Comparison of ENCODE assay signal across 11 cellular contexts in genomic region chr5:154653764-154654483, GRCh38.
DNase-seq lines count a peak whose midpoint lies in the region; ATAC-seq, FAIRE-seq and TF ChIP-seq lines count a peak whose summit lies in the region.
"Had no signal": no experiment of that assay in that cellular context is flagged by ENCODE, and none has a peak within 500 bp of the region (broad histone marks: within the 10 kb centered on the region; RNA-seq: fewer than 3 reads in every experiment).

No MANE protein-coding gene starts in this region.

- H3K36me3 Mint-ChIP-seq in activated naive CD4-positive, alpha-beta T cell treated with anti-CD3 and anti-CD28 coated beads, Interleukin-2, amount 50 U/mL, for 72 hours, result no peaks in the 10 kb centered on the region

- peak overlapping the region; percentile 49 to 77 for H3K27ac Mint-ChIP-seq in activated naive CD4-positive, alpha-beta T cell treated with anti-CD3 and anti-CD28 coated beads, Interleukin-2, amount 50 U/mL, for 72 hours

- H3K27me3 ChIP-seq in endothelial cell of umbilical vein (ENCODE audit: control insufficient read depth in 2 of 2, insufficient read depth in 2 of 2, low read length in 2 of 2) (no peaks in the 10 kb centered on the region), mucosa of rectum (ENCODE audit: control insufficient read depth in 2 of 2, insufficient read depth in 2 of 2, low read length in 2 of 2) (no peaks in the 10 kb centered on the region), vagina (no peaks in the 10 kb centered on the region)
- H3K27me3 ChIP-seq: SJCRH30 had no signal

- no TSS peak for BruUV-seq in endothelial cell of umbilical vein (replicated peaks; lab: Mats Ljungman, UMichigan)

- no peaks in the 10 kb centered on the region for H3K36me3 ChIP-seq in endothelial cell of umbilical vein (ENCODE audit: control insufficient read depth in 2 of 2, extremely low read depth in 1 of 2, insufficient read depth in 2 of 2, low read length in 2 of 2)
- no peaks in the 10 kb centered on the region for H3K36me3 ChIP-seq in mucosa of rectum (ENCODE audit: control insufficient read depth in 2 of 2, insufficient read depth in 2 of 2, low read length in 2 of 2)
- H3K36me3 ChIP-seq in vagina, result no peaks in the 10 kb centered on the region
- H3K36me3 ChIP-seq: SJCRH30 had no signal

- TF ChIP-seq POLR2A in endothelial cell of umbilical vein (IDR thresholded peaks at IDR 0.05; ENCODE audit: low read depth, low read length), result no peak
- TF ChIP-seq POLR2A in vagina (IDR thresholded peaks at IDR 0.05), result no peak

- no peak for ATAC-seq in activated naive CD4-positive, alpha-beta T cell treated with anti-CD3 and anti-CD28 coated beads, Interleukin-2, amount 50 U/mL, for 72 hours
- no peak for ATAC-seq in GM21423 (IDR thresholded peaks at IDR 0.05; ENCODE audit: unreplicated experiment)

- intact Hi-C loops in endothelial cell of umbilical vein (cut with micrococcal nuclease), result loop anchor here (1.0 to 2.0 kb wide), 2 partner anchors 61 to 204 kb away; partner anchors contain the start of gene CNOT8
- intact Hi-C loops in vagina (cut with DNase I), result no loop called here

- H4K20me1 ChIP-seq in endothelial cell of umbilical vein (replicated peaks; ENCODE audit: control insufficient read depth, extremely low read depth, insufficient read depth, low read length), result no peaks in the 10 kb centered on the region

- CTCF ChIA-PET in endothelial cell of umbilical vein (lab: Charles Lee), result interaction anchor here (0.6 to 2.5 kb wide), 9 partner anchors 22 to 319 kb away, joined by 3 to 8 read pairs (median 3); no protein-coding TSS in a partner anchor

- no peaks in the 10 kb centered on the region for H3K9me1 ChIP-seq in endothelial cell of umbilical vein (replicated peaks; ENCODE audit: control insufficient read depth, extremely low read depth, insufficient read depth, low read length)

- peak overlapping the region; percentile 100 for H2AFZ ChIP-seq in endothelial cell of umbilical vein (ENCODE audit: low read depth, low read length)

- peak overlapping the region; percentile 89 for H3K9ac ChIP-seq in endothelial cell of umbilical vein (replicated peaks; ENCODE audit: extremely low read depth, insufficient read depth, low read length)
- peak overlapping the region; percentile 9 to 41 for H3K9ac ChIP-seq in mucosa of rectum (ENCODE audit: low read depth in 1 of 2, low read length in 2 of 2)

- H3K9me3 ChIP-seq in endothelial cell of umbilical vein (replicated peaks; ENCODE audit: control insufficient read depth, insufficient read depth, low read length) (no peaks in the 10 kb centered on the region), mucosa of rectum (ENCODE audit: control insufficient read depth in 2 of 2, low read length in 2 of 2) (no peaks in the 10 kb centered on the region), vagina (no peaks in the 10 kb centered on the region)
- H3K9me3 ChIP-seq: SJCRH30 had no signal

- peak overlapping the region in 1 of 3 experiments; percentile 50 for H3K4me3 ChIP-seq in endothelial cell of umbilical vein (replicated peaks in 1 of 3; ENCODE audit: insufficient read depth in 1 of 3, low read depth in 1 of 3, low read length in 3 of 3)
- H3K4me3 ChIP-seq in mucosa of rectum (ENCODE audit: low read length in 2 of 2), result peak overlapping the region; percentile 8 to 37
- peak overlapping the region in 1 of 2 donors; percentile 6 for H3K4me3 ChIP-seq in vagina
- H3K4me3 ChIP-seq: SJCRH30, skin epidermis had no signal

- dilution Hi-C loops in endothelial cell of umbilical vein (cut with MboI; ENCODE audit: extremely low pct_ligation_motif_present, low sequenced_read_pairs), result no loop called here

- POLR2A ChIA-PET in endothelial cell of umbilical vein (lab: Charles Lee), result no interaction called here

- DNase-seq in activated naive CD4-positive, alpha-beta T cell treated with anti-CD3 and anti-CD28 coated beads, Interleukin-2, amount 50 U/mL, for 72 hours (ENCODE audit: low spot score in 2 of 2), result no peak
- no peak for DNase-seq in activated naive CD4-positive, alpha-beta T cell treated with Interleukin-2 at 50 U/mL for 16 hours
- DNase-seq in endothelial cell of umbilical vein (ENCODE audit: low read depth, low spot score) (peak; percentile 71), vagina (ENCODE audit: extremely low spot score in 2 of 2) (no peak), cerebellar nuclear complex (lab: John Stamatoyannopoulos, UW) (no peak), anterior cingulate cortex (lab: John Stamatoyannopoulos, UW) (no peak)
- DNase-seq: activated naive CD4-positive, alpha-beta T cell; SJCRH30 had no signal

- TF ChIP-seq CTCF in endothelial cell of umbilical vein (IDR thresholded peaks at IDR 0.05; ENCODE audit: extremely low read depth in 1 of 2, insufficient read depth in 1 of 2, low read depth in 1 of 2, low read length in 2 of 2) (no peak), vagina (IDR thresholded peaks at IDR 0.05) (no peak)

- H3K4me2 ChIP-seq in endothelial cell of umbilical vein (ENCODE audit: insufficient read depth, low read length), result peak overlapping the region; percentile 95

- H3K27ac ChIP-seq in endothelial cell of umbilical vein (ENCODE audit: insufficient read depth, low read depth, low read length) (peak overlapping the region; percentile 86), mucosa of rectum (ENCODE audit: low read depth in 2 of 2, low read length in 2 of 2) (no peak overlapping the region), vagina (peak overlapping the region; percentile 65)
- H3K27ac ChIP-seq: SJCRH30 had no signal

- FAIRE-seq in endothelial cell of umbilical vein (lab: Jason Lieb, UNC), result peak; percentile 64

- no peaks in the 10 kb centered on the region for H3K79me2 ChIP-seq in endothelial cell of umbilical vein (ENCODE audit: control insufficient read depth, insufficient read depth, low read length)

- H3K9me3 Mint-ChIP-seq in activated naive CD4-positive, alpha-beta T cell treated with anti-CD3 and anti-CD28 coated beads, Interleukin-2, amount 50 U/mL, for 72 hours, result no peaks in the 10 kb centered on the region

- peaks cover 22% of the 10 kb centered on the region for H3K4me1 ChIP-seq in endothelial cell of umbilical vein (ENCODE audit: control insufficient read depth, extremely low read depth, insufficient read depth, low read length)
- H3K4me1 ChIP-seq in mucosa of rectum (ENCODE audit: control insufficient read depth in 2 of 2, insufficient read depth in 2 of 2, low read length in 2 of 2), result peaks cover 14 to 15% of the 10 kb centered on the region in 2 donors
- peaks cover 17% of the 10 kb centered on the region for H3K4me1 ChIP-seq in vagina
- H3K4me1 ChIP-seq: SJCRH30 had no signal

TF ChIP-seq in endothelial cell of umbilical vein, 7 proteins besides CTCF, POLR2A, EP300 and RAD21:
- TF ChIP-seq FOS (IDR thresholded peaks at IDR 0.05; ENCODE audit: borderline replicate concordance, insufficient read depth, low read length) (no peak), GATA2 (IDR thresholded peaks at IDR 0.05; ENCODE audit: insufficient read depth, insufficient read length, low read depth, low read length) (no peak), POLR2AphosphoS5 (IDR thresholded peaks at IDR 0.05; ENCODE audit: insufficient read depth, low read depth, low read length) (no peak), JUN (IDR thresholded peaks at IDR 0.05; ENCODE audit: borderline replicate concordance, insufficient read depth, insufficient read length, low read depth) (no peak), MYC (IDR thresholded peaks at IDR 0.05; ENCODE audit: low read depth, low read length) (no peak), EZH2 (IDR thresholded peaks at IDR 0.05; ENCODE audit: borderline replicate concordance, low read depth, low read length, severe bottlenecking) (no peak), MAX (IDR thresholded peaks at IDR 0.05; ENCODE audit: insufficient read depth, insufficient read length) (no peak)

Comparison
In these comparisons a context has a peak if more than half of its experiments do, and no peak if none do; other contexts are left out.
1. H3K27ac ChIP-seq: peak in endothelial cell of umbilical vein (single experiment) and vagina (single experiment); none in mucosa of rectum (0 of 2).